ENCODE assay signal across 8 cellular contexts in genomic region chr2:234368861-234369261, GRCh38.
DNase-seq lines count a peak whose midpoint lies in the region; ATAC-seq, FAIRE-seq and TF ChIP-seq lines count a peak whose summit lies in the region.

No MANE protein-coding gene starts in this region.

- peak; percentile 90 for ATAC-seq in T-helper 17 cell
- no peak for ATAC-seq in HG02938 (IDR thresholded peaks at IDR 0.05; ENCODE audit: unreplicated experiment)

- peak overlapping the region; percentile 19 for H3K4me3 Mint-ChIP-seq in T-helper 17 cell

- no peaks in the 10 kb centered on the region for H3K36me3 Mint-ChIP-seq in T-helper 17 cell (ENCODE audit: low read depth)

- no peaks in the 10 kb centered on the region for H3K27me3 Mint-ChIP-seq in T-helper 17 cell

- H3K4me3 ChIP-seq in H7 (ENCODE audit: insufficient read depth, low read depth, low read length) = no peak overlapping the region
- no peak overlapping the region for H3K4me3 ChIP-seq in bronchial epithelial cell (ENCODE audit: low read depth, low read length)
- no peak overlapping the region for H3K4me3 ChIP-seq in skin epidermis
- H3K4me3 ChIP-seq in adrenal gland = no peak overlapping the region

- no peaks in the 10 kb centered on the region for H3K36me3 ChIP-seq in H7 (replicated peaks; ENCODE audit: control insufficient read depth, insufficient read depth, low read length)
- no peaks in the 10 kb centered on the region for H3K36me3 ChIP-seq in bronchial epithelial cell (ENCODE audit: control insufficient read depth, insufficient read depth, low read length)
- no peaks in the 10 kb centered on the region for H3K36me3 ChIP-seq in adrenal gland (replicated peaks in 1 of 2)

- peak; percentile 25 for DNase-seq in H7
- DNase-seq in T-helper 17 cell = peak in 1 of 3 donors; percentile 12
- peak; percentile 81 for DNase-seq in bronchial epithelial cell (ENCODE audit: low read depth)
- no peak for DNase-seq in adrenal gland
- no peak for DNase-seq in SIG-M5 treated with dmso at 0.1 percent for 504 hours (lab: John Stamatoyannopoulos, UW; ENCODE audit: unreplicated experiment)
- DNase-seq in NCI-H187 treated with DMSO at 0.1 percent for 48 hours (lab: John Stamatoyannopoulos, UW) = no peak

- TF ChIP-seq POLR2A in adrenal gland (IDR thresholded peaks at IDR 0.05) = no peak

- H3K27ac Mint-ChIP-seq in T-helper 17 cell = peak overlapping the region; percentile 83

- peaks cover 0 to 10% of the 10 kb centered on the region in 2 donors for H3K4me1 ChIP-seq in adrenal gland (replicated peaks in 1 of 2)

- intact Hi-C loops in adrenal gland (cut with DNase I) = no loop called here

- H3K27me3 ChIP-seq in H7 (ENCODE audit: control insufficient read depth, insufficient read depth, low read length) = no peaks in the 10 kb centered on the region
- H3K27me3 ChIP-seq in bronchial epithelial cell (ENCODE audit: control insufficient read depth, insufficient read depth, low read length) = no peaks in the 10 kb centered on the region
- H3K27me3 ChIP-seq in adrenal gland = no peaks in the 10 kb centered on the region

- TF ChIP-seq CTCF in bronchial epithelial cell (IDR thresholded peaks at IDR 0.05; ENCODE audit: insufficient read depth, low read length, severe bottlenecking) (no peak), adrenal gland (IDR thresholded peaks at IDR 0.05) (no peak)

- WGBS in adrenal gland, 4 donors = 29 to 50% (median 44%) methylated on average over 1 of the region's 1 CpG

- peaks cover 44% of the 10 kb centered on the region for H3K4me1 Mint-ChIP-seq in T-helper 17 cell

- no peaks in the 10 kb centered on the region for H3K9me3 ChIP-seq in T-helper 17 cell (ENCODE audit: control insufficient read depth, low read length, poor library complexity, severe bottlenecking)
- no peaks in the 10 kb centered on the region for H3K9me3 ChIP-seq in adrenal gland (replicated peaks in 1 of 3)

- H3K27ac ChIP-seq in skin epidermis (peak overlapping the region in 16 of 21 experiments; percentile 1 to 76 (median 54)), adrenal gland (no peak overlapping the region)

- peak; percentile 36 for FAIRE-seq in bronchial epithelial cell (lab: Jason Lieb, UNC)

Comparison
In these comparisons a context has a peak if more than half of its experiments do, and no peak if none do; other contexts are left out.
1. DNase-seq: peak in H7 (single experiment) and bronchial epithelial cell (single experiment); none in adrenal gland (0 of 7), SIG-M5 treated with dmso at 0.1 percent for 504 hours (single experiment) and NCI-H187 treated with DMSO at 0.1 percent for 48 hours (single experiment).
2. H3K27ac ChIP-seq: peak in skin epidermis (16 of 21); none in adrenal gland (0 of 5).